In the genomic region with DNA sequence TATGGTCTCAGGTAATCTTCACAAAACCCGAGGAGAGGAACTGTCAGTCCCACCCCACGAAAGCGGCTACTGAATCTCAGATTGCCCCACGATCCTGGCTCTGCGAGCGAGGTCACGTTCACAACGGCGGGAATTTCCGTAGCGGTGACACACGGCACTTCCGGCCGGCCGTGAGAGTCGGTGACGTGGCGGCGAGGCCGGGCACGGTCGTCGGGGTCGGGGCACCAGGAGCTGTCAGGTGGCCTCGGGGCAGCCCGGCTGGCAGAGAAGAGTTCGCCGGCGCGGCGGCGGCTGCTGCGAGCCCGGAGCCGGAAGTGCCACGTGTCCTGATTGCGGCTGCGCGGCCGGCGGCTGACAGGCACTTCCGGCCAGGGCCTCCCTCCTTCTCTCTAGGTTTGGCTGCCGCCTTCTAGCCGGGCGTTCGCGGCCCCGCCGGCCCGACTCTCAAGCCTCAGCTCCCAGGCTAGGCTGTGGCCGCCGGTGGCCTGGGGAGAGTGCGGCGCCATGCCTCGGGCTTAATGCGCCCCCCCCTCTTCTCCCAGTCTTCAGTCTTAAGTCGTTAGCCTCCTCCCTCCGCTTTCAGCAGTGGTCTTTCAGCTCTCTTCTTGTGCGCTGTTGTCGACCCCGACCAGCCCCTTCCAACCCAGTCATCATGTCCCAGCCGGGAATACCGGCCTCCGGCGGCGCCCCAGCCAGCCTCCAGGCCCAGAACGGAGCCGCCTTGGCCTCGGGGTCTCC, we compare ENCODE assay signal across 1 cellular context.
TF ChIP-seq lines count a peak whose summit lies in the region.

A gene (plus strand): TSS at position 361 of the 738 bp plus-strand sequence. CDS start 292 bp downstream, at position 653.

TF ChIP-seq in K562, 482 proteins besides CTCF, POLR2A, EP300 and RAD21 (continued from another document and continues in another):
- TF ChIP-seq POLR2B (IDR thresholded peaks at IDR 0.05; ENCODE audit: low read depth, partially characterized antibody) (peak; percentile 87), HCFC1 (IDR thresholded peaks at IDR 0.05; ENCODE audit: low read depth, low read length) (peak; percentile 60), SP1 (CRISPR knock-in tag; IDR thresholded peaks at IDR 0.05) (peak; percentile 81), TAL1 (IDR thresholded peaks at IDR 0.05) (no peak), ZNF217 (CRISPR knock-in tag; IDR thresholded peaks at IDR 0.05) (no peak), ZC3H11A (IDR thresholded peaks at IDR 0.05; ENCODE audit: low read depth, low read length) (no peak), BHLHE40 (IDR thresholded peaks at IDR 0.05; ENCODE audit: low read length) (peak; percentile 96), NFRKB (IDR thresholded peaks at IDR 0.05; ENCODE audit: low read depth) (0 out of 2 replicates have a peak, but pooled peaks have one; percentile 55), NEUROD1 (IDR thresholded peaks at IDR 0.05; ENCODE audit: borderline replicate concordance, low read depth, low read length, partially characterized antibody) (peak; percentile 48), KLF10 (CRISPR knock-in tag; IDR thresholded peaks at IDR 0.05) (no peak), ZNF551 (CRISPR knock-in tag; IDR thresholded peaks at IDR 0.05) (no peak), ASH1L (IDR thresholded peaks at IDR 0.05; ENCODE audit: borderline replicate concordance, low read depth, partially characterized antibody) (no peak), ZNF699 (CRISPR knock-in tag; IDR thresholded peaks at IDR 0.05; ENCODE audit: insufficient replicate concordance) (no peak), POLR3A (IDR thresholded peaks at IDR 0.05; ENCODE audit: borderline replicate concordance, extremely low read depth, insufficient read depth, insufficient read length) (no peak), ZNF583 (CRISPR knock-in tag; IDR thresholded peaks at IDR 0.05) (no peak), ZNF436 (CRISPR knock-in tag; IDR thresholded peaks at IDR 0.05) (no peak), ATF7 (IDR thresholded peaks at IDR 0.05) (peak; percentile 86), PCBP2 (IDR thresholded peaks at IDR 0.05; ENCODE audit: low read depth, low read length, poor library complexity, severe bottlenecking) (no peak), ZNF764 (CRISPR knock-in tag; IDR thresholded peaks at IDR 0.05; ENCODE audit: low read depth) (peak; percentile 54), PRPF4 (IDR thresholded peaks at IDR 0.05; ENCODE audit: insufficient read depth, low read depth, low read length, poor library complexity, severe bottlenecking) (peak; percentile 29), CBFB (CRISPR knock-in tag; IDR thresholded peaks at IDR 0.05) (no peak; the same call in 1 of the 2 replicates)
- TF ChIP-seq, protein P1, sequence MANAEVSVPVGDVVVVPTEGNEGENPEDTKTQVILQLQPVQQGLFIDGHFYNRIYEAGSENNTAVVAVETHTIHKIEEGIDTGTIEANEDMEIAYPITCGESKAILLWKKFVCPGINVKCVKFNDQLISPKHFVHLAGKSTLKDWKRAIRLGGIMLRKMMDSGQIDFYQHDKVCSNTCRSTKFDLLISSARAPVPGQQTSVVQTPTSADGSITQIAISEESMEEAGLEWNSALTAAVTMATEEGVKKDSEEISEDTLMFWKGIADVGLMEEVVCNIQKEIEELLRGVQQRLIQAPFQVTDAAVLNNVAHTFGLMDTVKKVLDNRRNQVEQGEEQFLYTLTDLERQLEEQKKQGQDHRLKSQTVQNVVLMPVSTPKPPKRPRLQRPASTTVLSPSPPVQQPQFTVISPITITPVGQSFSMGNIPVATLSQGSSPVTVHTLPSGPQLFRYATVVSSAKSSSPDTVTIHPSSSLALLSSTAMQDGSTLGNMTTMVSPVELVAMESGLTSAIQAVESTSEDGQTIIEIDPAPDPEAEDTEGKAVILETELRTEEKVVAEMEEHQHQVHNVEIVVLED (CRISPR knock-in tag; IDR thresholded peaks at IDR 0.05), result 0 out of 2 replicates have a peak, but pooled peaks have one; percentile 14
- TF ChIP-seq, protein P2, sequence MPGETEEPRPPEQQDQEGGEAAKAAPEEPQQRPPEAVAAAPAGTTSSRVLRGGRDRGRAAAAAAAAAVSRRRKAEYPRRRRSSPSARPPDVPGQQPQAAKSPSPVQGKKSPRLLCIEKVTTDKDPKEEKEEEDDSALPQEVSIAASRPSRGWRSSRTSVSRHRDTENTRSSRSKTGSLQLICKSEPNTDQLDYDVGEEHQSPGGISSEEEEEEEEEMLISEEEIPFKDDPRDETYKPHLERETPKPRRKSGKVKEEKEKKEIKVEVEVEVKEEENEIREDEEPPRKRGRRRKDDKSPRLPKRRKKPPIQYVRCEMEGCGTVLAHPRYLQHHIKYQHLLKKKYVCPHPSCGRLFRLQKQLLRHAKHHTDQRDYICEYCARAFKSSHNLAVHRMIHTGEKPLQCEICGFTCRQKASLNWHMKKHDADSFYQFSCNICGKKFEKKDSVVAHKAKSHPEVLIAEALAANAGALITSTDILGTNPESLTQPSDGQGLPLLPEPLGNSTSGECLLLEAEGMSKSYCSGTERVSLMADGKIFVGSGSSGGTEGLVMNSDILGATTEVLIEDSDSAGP (CRISPR knock-in tag; IDR thresholded peaks at IDR 0.05), result 0 out of 2 replicates have a peak, but pooled peaks have one; percentile 5
- TF ChIP-seq, protein P3, sequence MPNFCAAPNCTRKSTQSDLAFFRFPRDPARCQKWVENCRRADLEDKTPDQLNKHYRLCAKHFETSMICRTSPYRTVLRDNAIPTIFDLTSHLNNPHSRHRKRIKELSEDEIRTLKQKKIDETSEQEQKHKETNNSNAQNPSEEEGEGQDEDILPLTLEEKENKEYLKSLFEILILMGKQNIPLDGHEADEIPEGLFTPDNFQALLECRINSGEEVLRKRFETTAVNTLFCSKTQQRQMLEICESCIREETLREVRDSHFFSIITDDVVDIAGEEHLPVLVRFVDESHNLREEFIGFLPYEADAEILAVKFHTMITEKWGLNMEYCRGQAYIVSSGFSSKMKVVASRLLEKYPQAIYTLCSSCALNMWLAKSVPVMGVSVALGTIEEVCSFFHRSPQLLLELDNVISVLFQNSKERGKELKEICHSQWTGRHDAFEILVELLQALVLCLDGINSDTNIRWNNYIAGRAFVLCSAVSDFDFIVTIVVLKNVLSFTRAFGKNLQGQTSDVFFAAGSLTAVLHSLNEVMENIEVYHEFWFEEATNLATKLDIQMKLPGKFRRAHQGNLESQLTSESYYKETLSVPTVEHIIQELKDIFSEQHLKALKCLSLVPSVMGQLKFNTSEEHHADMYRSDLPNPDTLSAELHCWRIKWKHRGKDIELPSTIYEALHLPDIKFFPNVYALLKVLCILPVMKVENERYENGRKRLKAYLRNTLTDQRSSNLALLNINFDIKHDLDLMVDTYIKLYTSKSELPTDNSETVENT (CRISPR knock-in tag; IDR thresholded peaks at IDR 0.05), result peak; percentile 73; the same call in 1 of the 2 replicates
- TF ChIP-seq, protein P4, sequence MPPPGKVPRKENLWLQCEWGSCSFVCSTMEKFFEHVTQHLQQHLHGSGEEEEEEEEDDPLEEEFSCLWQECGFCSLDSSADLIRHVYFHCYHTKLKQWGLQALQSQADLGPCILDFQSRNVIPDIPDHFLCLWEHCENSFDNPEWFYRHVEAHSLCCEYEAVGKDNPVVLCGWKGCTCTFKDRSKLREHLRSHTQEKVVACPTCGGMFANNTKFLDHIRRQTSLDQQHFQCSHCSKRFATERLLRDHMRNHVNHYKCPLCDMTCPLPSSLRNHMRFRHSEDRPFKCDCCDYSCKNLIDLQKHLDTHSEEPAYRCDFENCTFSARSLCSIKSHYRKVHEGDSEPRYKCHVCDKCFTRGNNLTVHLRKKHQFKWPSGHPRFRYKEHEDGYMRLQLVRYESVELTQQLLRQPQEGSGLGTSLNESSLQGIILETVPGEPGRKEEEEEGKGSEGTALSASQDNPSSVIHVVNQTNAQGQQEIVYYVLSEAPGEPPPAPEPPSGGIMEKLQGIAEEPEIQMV (tag; conservative IDR thresholded peaks at IDR 0.05; ENCODE audit: low read depth), result no peak
- TF ChIP-seq, protein P5, sequence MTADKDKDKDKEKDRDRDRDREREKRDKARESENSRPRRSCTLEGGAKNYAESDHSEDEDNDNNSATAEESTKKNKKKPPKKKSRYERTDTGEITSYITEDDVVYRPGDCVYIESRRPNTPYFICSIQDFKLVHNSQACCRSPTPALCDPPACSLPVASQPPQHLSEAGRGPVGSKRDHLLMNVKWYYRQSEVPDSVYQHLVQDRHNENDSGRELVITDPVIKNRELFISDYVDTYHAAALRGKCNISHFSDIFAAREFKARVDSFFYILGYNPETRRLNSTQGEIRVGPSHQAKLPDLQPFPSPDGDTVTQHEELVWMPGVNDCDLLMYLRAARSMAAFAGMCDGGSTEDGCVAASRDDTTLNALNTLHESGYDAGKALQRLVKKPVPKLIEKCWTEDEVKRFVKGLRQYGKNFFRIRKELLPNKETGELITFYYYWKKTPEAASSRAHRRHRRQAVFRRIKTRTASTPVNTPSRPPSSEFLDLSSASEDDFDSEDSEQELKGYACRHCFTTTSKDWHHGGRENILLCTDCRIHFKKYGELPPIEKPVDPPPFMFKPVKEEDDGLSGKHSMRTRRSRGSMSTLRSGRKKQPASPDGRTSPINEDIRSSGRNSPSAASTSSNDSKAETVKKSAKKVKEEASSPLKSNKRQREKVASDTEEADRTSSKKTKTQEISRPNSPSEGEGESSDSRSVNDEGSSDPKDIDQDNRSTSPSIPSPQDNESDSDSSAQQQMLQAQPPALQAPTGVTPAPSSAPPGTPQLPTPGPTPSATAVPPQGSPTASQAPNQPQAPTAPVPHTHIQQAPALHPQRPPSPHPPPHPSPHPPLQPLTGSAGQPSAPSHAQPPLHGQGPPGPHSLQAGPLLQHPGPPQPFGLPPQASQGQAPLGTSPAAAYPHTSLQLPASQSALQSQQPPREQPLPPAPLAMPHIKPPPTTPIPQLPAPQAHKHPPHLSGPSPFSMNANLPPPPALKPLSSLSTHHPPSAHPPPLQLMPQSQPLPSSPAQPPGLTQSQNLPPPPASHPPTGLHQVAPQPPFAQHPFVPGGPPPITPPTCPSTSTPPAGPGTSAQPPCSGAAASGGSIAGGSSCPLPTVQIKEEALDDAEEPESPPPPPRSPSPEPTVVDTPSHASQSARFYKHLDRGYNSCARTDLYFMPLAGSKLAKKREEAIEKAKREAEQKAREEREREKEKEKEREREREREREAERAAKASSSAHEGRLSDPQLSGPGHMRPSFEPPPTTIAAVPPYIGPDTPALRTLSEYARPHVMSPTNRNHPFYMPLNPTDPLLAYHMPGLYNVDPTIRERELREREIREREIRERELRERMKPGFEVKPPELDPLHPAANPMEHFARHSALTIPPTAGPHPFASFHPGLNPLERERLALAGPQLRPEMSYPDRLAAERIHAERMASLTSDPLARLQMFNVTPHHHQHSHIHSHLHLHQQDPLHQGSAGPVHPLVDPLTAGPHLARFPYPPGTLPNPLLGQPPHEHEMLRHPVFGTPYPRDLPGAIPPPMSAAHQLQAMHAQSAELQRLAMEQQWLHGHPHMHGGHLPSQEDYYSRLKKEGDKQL (CRISPR knock-in tag; IDR thresholded peaks at IDR 0.05; ENCODE audit: borderline replicate concordance), result 0 out of 2 replicates have a peak, but pooled peaks have one; percentile 55
- TF ChIP-seq, protein P6, sequence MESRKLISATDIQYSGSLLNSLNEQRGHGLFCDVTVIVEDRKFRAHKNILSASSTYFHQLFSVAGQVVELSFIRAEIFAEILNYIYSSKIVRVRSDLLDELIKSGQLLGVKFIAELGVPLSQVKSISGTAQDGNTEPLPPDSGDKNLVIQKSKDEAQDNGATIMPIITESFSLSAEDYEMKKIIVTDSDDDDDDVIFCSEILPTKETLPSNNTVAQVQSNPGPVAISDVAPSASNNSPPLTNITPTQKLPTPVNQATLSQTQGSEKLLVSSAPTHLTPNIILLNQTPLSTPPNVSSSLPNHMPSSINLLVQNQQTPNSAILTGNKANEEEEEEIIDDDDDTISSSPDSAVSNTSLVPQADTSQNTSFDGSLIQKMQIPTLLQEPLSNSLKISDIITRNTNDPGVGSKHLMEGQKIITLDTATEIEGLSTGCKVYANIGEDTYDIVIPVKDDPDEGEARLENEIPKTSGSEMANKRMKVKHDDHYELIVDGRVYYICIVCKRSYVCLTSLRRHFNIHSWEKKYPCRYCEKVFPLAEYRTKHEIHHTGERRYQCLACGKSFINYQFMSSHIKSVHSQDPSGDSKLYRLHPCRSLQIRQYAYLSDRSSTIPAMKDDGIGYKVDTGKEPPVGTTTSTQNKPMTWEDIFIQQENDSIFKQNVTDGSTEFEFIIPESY (CRISPR knock-in tag; IDR thresholded peaks at IDR 0.05), result no peak
- TF ChIP-seq, protein P7, sequence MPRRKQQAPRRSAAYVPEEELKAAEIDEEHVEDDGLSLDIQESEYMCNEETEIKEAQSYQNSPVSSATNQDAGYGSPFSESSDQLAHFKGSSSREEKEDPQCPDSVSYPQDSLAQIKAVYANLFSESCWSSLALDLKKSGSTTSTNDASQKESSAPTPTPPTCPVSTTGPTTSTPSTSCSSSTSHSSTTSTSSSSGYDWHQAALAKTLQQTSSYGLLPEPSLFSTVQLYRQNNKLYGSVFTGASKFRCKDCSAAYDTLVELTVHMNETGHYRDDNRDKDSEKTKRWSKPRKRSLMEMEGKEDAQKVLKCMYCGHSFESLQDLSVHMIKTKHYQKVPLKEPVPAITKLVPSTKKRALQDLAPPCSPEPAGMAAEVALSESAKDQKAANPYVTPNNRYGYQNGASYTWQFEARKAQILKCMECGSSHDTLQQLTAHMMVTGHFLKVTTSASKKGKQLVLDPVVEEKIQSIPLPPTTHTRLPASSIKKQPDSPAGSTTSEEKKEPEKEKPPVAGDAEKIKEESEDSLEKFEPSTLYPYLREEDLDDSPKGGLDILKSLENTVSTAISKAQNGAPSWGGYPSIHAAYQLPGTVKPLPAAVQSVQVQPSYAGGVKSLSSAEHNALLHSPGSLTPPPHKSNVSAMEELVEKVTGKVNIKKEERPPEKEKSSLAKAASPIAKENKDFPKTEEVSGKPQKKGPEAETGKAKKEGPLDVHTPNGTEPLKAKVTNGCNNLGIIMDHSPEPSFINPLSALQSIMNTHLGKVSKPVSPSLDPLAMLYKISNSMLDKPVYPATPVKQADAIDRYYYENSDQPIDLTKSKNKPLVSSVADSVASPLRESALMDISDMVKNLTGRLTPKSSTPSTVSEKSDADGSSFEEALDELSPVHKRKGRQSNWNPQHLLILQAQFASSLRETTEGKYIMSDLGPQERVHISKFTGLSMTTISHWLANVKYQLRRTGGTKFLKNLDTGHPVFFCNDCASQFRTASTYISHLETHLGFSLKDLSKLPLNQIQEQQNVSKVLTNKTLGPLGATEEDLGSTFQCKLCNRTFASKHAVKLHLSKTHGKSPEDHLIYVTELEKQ (CRISPR knock-in tag; IDR thresholded peaks at IDR 0.05), result no peak
- TF ChIP-seq, protein P8, sequence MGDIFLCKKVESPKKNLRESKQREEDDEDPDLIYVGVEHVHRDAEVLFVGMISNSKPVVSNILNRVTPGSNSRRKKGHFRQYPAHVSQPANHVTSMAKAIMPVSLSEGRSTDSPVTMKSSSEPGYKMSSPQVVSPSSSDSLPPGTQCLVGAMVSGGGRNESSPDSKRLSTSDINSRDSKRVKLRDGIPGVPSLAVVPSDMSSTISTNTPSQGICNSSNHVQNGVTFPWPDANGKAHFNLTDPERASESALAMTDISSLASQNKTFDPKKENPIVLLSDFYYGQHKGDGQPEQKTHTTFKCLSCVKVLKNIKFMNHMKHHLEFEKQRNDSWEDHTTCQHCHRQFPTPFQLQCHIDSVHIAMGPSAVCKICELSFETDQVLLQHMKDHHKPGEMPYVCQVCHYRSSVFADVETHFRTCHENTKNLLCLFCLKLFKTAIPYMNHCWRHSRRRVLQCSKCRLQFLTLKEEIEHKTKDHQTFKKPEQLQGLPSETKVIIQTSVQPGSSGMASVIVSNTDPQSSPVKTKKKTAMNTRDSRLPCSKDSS (IDR thresholded peaks at IDR 0.05; ENCODE audit: low read depth, partially characterized antibody), result no peak
- TF ChIP-seq, protein P9, sequence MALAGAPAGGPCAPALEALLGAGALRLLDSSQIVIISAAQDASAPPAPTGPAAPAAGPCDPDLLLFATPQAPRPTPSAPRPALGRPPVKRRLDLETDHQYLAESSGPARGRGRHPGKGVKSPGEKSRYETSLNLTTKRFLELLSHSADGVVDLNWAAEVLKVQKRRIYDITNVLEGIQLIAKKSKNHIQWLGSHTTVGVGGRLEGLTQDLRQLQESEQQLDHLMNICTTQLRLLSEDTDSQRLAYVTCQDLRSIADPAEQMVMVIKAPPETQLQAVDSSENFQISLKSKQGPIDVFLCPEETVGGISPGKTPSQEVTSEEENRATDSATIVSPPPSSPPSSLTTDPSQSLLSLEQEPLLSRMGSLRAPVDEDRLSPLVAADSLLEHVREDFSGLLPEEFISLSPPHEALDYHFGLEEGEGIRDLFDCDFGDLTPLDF (CRISPR knock-in tag; IDR thresholded peaks at IDR 0.05), result 0 out of 2 replicates have a peak, but pooled peaks have one; percentile 18
